ENCODE assay signal across 1 cellular context in genomic region chr20:290081-290831, GRCh38.
TF ChIP-seq lines count a peak whose summit lies in the region.

C20orf96 (minus strand) TSS chr20:290750; CDS start chr20:290610, 140 bp downstream.

TF ChIP-seq in HEK293, 187 proteins besides CTCF, POLR2A, EP300 and RAD21 (continued from another document):
- TF ChIP-seq ZNF449 (tag by site-specific recombination; IDR thresholded peaks at IDR 0.05) (no peak), ZNF549 (tag by site-specific recombination; IDR thresholded peaks at IDR 0.05) (no peak)
TF ChIP-seq in HEK293: peak in this region for 21.
